ENCODE assay signal across 20 cellular contexts in the genomic region with DNA sequence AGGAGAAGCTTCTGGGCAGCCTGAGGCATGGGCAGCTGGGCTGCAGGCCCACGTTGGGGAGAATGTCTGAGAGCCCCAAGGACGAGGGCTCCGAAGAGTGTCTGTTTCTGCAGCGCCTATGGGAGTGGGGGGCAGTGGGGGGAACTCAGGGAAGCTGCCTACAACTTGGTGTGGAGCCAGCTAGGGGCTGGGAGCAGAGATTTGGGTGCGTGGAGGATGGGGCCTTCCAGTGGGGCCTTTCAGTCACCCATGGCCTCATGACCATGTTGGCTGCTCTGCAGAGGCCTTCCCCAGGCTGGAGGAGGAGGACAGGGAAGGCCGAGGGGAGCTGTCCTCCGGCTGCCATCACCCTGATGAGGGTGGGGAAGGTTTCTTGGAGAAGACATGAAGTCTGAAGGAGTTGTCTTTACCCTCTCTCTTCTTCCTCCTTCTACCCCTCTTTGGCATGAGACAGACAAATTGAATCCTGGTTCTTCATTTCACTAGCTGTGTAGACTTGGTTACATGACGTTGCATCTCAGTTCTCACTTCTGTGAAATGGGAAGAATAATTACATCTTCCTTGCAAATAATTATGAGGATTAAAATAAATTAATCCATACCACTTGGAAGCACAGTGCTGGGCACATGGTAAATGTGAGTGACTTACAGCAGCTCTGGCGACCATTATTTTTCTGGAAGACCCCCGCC. TPM values are rescaled to one million over a fixed set of nuclear protein-coding genes. Genes with fewer than 3 reads are reported as not detected.
"Had no signal": no experiment of that assay in that cellular context is flagged by ENCODE, and none has a peak within 500 bp of the region (broad histone marks: within the 10 kb centered on the region; RNA-seq: fewer than 3 reads in every experiment).

No MANE protein-coding gene starts in this region.

- H3K36me3 ChIP-seq: ovary, tibial artery had no signal

- ATAC-seq: foreskin keratinocyte, mucosa of descending colon had no signal

- DNase-seq: activated CD4-positive, alpha-beta T cell treated with anti-CD3 and anti-CD28 coated beads, Interleukin-2, amount 50 U/mL, for 4 hours; activated naive CD4-positive, alpha-beta T cell; activated naive CD8-positive, alpha-beta T cell treated with anti-CD3 and anti-CD28 coated beads for 36 hours; activated T-cell treated with anti-CD3 and anti-CD28 coated beads for 4 hours; amniotic stem cell; foreskin keratinocyte; kidney glomerular epithelial cell; mucosa of descending colon; naive B cell; stimulated activated naive CD4-positive, alpha-beta T cell; SW 1271; T-helper 2 cell had no signal

- H3K4me1 ChIP-seq: foreskin keratinocyte had no signal

- H3K4me3 ChIP-seq: dorsolateral prefrontal cortex, mucosa of descending colon, ovary, tibial artery had no signal

- H3K27ac ChIP-seq: epithelial cell of prostate, foreskin keratinocyte, ovary, tibial artery had no signal

- H3K27me3 ChIP-seq: dorsolateral prefrontal cortex, ovary, tibial artery had no signal

- H3K9me3 ChIP-seq: mucosa of descending colon, ovary, tibial artery had no signal

RNA-seq across cellular contexts. Expression of gene MYOG, which starts 51.2 kb away (rescaled TPM):
- total RNA-seq: activated CD8-positive, alpha-beta memory T cell treated with anti-CD3 and anti-CD28 coated beads for 36 hours; activated naive CD8-positive, alpha-beta T cell treated with anti-CD3 and anti-CD28 coated beads for 36 hours; activated T-helper 1 cell treated with anti-CD3 and anti-CD28 coated beads, Interleukin-12 subunit alpha, Interleukin-12 subunit beta, Interleukin-2, Interleukin-4 antibody, amounts not matched to agents 30 ng/mL and 10 ng/mL and 1 ng/mL, durations not matched to agents 14 hours and 24 hours and 36 hours; fibroblast of lung; foreskin keratinocyte; liver; mucosa of descending colon; ovary had no signal
- polyA plus RNA-seq: fibroblast of lung, foreskin keratinocyte, liver, ovary had no signal
